8 cellular contexts compared by ENCODE assay signal in genomic region chr15:40470423-40471104, GRCh38. TPM values are rescaled to one million over a fixed set of nuclear protein-coding genes. Genes with fewer than 3 reads are reported as not detected.
DNase-seq lines count a peak whose midpoint lies in the region; ATAC-seq and TF ChIP-seq lines count a peak whose summit lies in the region.

CHST14 (plus strand) TSS chr15:40470984; CDS start chr15:40471214, 230 bp downstream.

- H3K27me3 ChIP-seq in Peyer's patch (no peaks in the 10 kb centered on the region), thoracic aorta (replicated peaks; ENCODE audit: insufficient read depth) (no peaks in the 10 kb centered on the region)

- peak; percentile 77 for ATAC-seq in GM18498 (IDR thresholded peaks at IDR 0.05; ENCODE audit: unreplicated experiment)
- ATAC-seq in HG03159 (IDR thresholded peaks at IDR 0.05; ENCODE audit: unreplicated experiment) = peak; percentile 59
- peak; percentile 84 to 90 (median 88) for ATAC-seq in natural killer cell
- ATAC-seq in thoracic aorta (ENCODE audit: insufficient number of reproducible peaks, low FRiP score, low read depth) = peak; percentile 40

- H3K4me3 ChIP-seq in Peyer's patch (peak within 1 kb of the TSS; percentile 75 to 94 (median 89)), fibroblast of pulmonary artery (replicated peaks; ENCODE audit: low read depth, low read length) (peak within 1 kb of the TSS; percentile 67), thoracic aorta (peak within 1 kb of the TSS; percentile 99)

- TF ChIP-seq POLR2A in Peyer's patch (IDR thresholded peaks at IDR 0.05) = no peak

- no peaks in the 10 kb centered on the region for H3K36me3 Mint-ChIP-seq in natural killer cell

- H3K36me3 ChIP-seq in Peyer's patch = peaks cover 0 to 14% (median 0%) of the 10 kb centered on the region in 3 donors
- H3K36me3 ChIP-seq in thoracic aorta = peaks cover 16% of the 10 kb centered on the region

- peak within 1 kb of the TSS; percentile 73 to 89 for H3K27ac Mint-ChIP-seq in natural killer cell

- H3K4me1 Mint-ChIP-seq in natural killer cell = peaks cover 7 to 14% of the 10 kb centered on the region in 2 donors

- no peak for TF ChIP-seq CTCF in Peyer's patch (IDR thresholded peaks at IDR 0.05)
- TF ChIP-seq CTCF in fibroblast of pulmonary artery (IDR thresholded peaks at IDR 0.05; ENCODE audit: low read length, missing control alignments) = no peak
- no peak for TF ChIP-seq CTCF in natural killer cell (IDR thresholded peaks at IDR 0.05)
- TF ChIP-seq CTCF in thoracic aorta (IDR thresholded peaks at IDR 0.05) = no peak

- H3K27me3 Mint-ChIP-seq in natural killer cell (ENCODE audit: low read depth in 2 of 2) = no peaks in the 10 kb centered on the region

- intact Hi-C loops in natural killer cell (cut with micrococcal nuclease) = loop anchor here (2.0 kb wide), 1 partner anchor 16 kb away; no protein-coding TSS in a partner anchor

- H3K4me1 ChIP-seq in Peyer's patch (peaks cover 0 to 19% (median 4%) of the 10 kb centered on the region in 4 donors), thoracic aorta (ENCODE audit: control insufficient read depth in 1 of 2, low read depth in 2 of 2) (peaks cover 5 to 23% of the 10 kb centered on the region in 2 donors)

- DNase-seq in ACHN = peak; percentile 49
- peak; percentile 68 to 73 (median 73) for DNase-seq in Peyer's patch
- peak; percentile 53 for DNase-seq in activated T-helper 9 cell treated with anti-CD3 and anti-CD28 coated beads, Interleukin-2, amount 50 U/mL, for 16 hours (ENCODE audit: low read depth)
- DNase-seq in fibroblast of pulmonary artery (ENCODE audit: low read depth) = peak; percentile 50
- peak; percentile 56 for DNase-seq in natural killer cell
- DNase-seq in thoracic aorta (ENCODE audit: low spot score) = no peak

- H3K9me3 Mint-ChIP-seq in natural killer cell = no peaks in the 10 kb centered on the region

- H3K27ac ChIP-seq in Peyer's patch (peak within 1 kb of the TSS; percentile 85 to 93 (median 90)), thoracic aorta (peak within 1 kb of the TSS; percentile 79 to 85)

- H3K4me3 Mint-ChIP-seq in natural killer cell = peak within 1 kb of the TSS; percentile 89

- H3K9me3 ChIP-seq in Peyer's patch (no peaks in the 10 kb centered on the region), thoracic aorta (no peaks in the 10 kb centered on the region)

- in situ Hi-C loops in ACHN (cut with HindIII; ENCODE audit: low pct_ligation_motif_present, low pct_unique_long_range_greater_than_20kb, low sequenced_read_pairs) = no loop called here

RNA-seq across cellular contexts. Expression of gene CHST14, which starts in this region (rescaled TPM):
- total RNA-seq in Peyer's patch (1 to 10 TPM in 3 of 4 donors, under 1 TPM in 1; 0.83 to 3.5 (median 2.6) TPM), natural killer cell (10 to 100 TPM in 2 of 3 donors, 1 to 10 TPM in 1; 9.8 to 16.7 (median 12.9) TPM), thoracic aorta (10 to 100 TPM; 16.4 to 21.0 TPM)
